8 cellular contexts compared by ENCODE assay signal in the genomic region with DNA sequence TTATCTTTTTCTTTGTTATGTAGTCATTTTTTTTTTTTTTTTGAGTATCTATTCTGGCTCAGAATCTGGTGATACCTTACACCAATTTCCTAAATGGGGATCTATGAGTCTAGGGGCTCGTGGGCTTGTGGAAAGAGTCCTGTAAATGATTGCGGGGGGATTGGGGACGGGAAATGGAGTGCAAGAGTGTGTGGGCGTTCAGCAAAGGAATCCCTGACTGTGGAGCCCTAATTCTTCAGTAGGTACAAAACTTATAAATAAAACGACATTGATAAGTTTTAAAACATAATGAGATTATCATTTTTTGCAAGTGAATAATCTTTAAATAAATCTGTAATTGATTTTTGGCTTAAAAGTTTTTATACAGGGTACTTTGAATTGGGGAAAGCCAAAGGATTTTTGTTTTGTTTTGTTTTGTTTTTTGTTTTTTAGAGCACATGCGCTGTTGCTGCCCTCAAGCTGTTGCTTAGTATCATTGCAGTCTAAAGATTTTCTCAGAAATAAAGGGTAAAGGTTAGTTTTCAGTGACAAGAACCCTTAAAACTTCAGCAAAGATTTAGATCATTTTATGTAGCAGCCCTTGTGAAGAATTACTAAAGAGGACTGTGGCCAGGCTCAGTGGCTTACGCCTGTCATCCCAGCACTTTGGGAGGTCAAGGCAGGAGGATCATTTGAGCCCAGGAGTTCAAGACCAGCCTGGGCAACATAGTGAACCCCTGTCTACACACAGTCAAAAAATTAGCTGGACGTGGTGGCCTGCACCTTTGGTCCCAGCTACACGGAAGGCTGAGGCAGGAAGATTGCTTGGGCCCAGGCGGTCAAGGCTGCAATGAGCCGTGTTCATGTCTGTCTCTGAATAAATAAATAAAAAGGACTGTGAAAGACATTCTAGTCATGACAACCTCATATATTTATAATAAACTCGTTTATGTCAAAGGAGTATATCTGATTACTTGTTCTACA. TPM values are rescaled to one million over a fixed set of nuclear protein-coding genes. Genes with fewer than 3 reads are reported as not detected.
DNase-seq lines count a peak whose midpoint lies in the region; ATAC-seq, FAIRE-seq and TF ChIP-seq lines count a peak whose summit lies in the region.

No MANE protein-coding gene starts in this region.

- TF ChIP-seq POLR2A in GM12892 (IDR thresholded peaks at IDR 0.05; ENCODE audit: low read depth, low read length), result no peak
- TF ChIP-seq POLR2A in gastrocnemius medialis (IDR thresholded peaks at IDR 0.05), result no peak

- peak in 4 of 5 experiments; percentile 45 to 77 (median 71) for TF ChIP-seq CTCF in gastrocnemius medialis (IDR thresholded peaks at IDR 0.05 in 4 of 5, conservative IDR thresholded peaks at IDR 0.05 in 1 of 5)

- H3K9me3 Mint-ChIP-seq in activated T-cell treated with anti-CD3 and anti-CD28 coated beads, Interleukin-2, amount 50 U/mL, for 72 hours, result no peaks in the 10 kb centered on the region

- H3K27me3 ChIP-seq in gastrocnemius medialis, result no peaks in the 10 kb centered on the region

- no peaks in the 10 kb centered on the region for H3K36me3 ChIP-seq in gastrocnemius medialis

- peak overlapping the region; percentile 75 to 94 (median 92) for H3K4me3 ChIP-seq in gastrocnemius medialis

- no peak for ATAC-seq in activated T-cell treated with anti-CD3 and anti-CD28 coated beads, Interleukin-2, amount 50 U/mL, for 72 hours (replicated peaks in 1 of 2)
- ATAC-seq in gastrocnemius medialis, result no peak
- ATAC-seq in HG03159 (IDR thresholded peaks at IDR 0.05; ENCODE audit: unreplicated experiment), result no peak

- H3K36me3 Mint-ChIP-seq in activated T-cell treated with anti-CD3 and anti-CD28 coated beads, Interleukin-2, amount 50 U/mL, for 72 hours (ENCODE audit: insufficient read depth in 2 of 2), result peaks cover 5 to 9% of the 10 kb centered on the region in 2 donors

- H3K9me3 ChIP-seq in gastrocnemius medialis, result no peaks in the 10 kb centered on the region

- peaks cover 19 to 21% of the 10 kb centered on the region in 2 donors for H3K4me1 ChIP-seq in gastrocnemius medialis

- in situ Hi-C loops in gastrocnemius medialis (cut with MboI; ENCODE audit: low sequenced_read_pairs in 4 of 4), result loop anchor here in 3 of 4 donors (5.0 to 10.0 kb wide), 3 partner anchors 250 to 265 kb away; a partner anchor contains a TSS

- intact Hi-C loops in gastrocnemius medialis (cut with DNase I; ENCODE audit: low total_unique reads), result loop anchor here (2.0 to 10.0 kb wide), 2 partner anchors 125 to 173 kb away; no protein-coding TSS in a partner anchor

- peak overlapping the region; percentile 92 to 98 (median 96) for H3K27ac ChIP-seq in gastrocnemius medialis

- DNase-seq in AML-193 (lab: John Stamatoyannopoulos, UW) (peak; percentile 62 to 71), GM12892 (ENCODE audit: insufficient read length) (no peak), NCI-H1694 (lab: John Stamatoyannopoulos, UW) (peak; percentile 34), glomerular visceral epithelial cell (ENCODE audit: extremely low spot score) (peak; percentile 28), gastrocnemius medialis (no peak), T1000 (lab: John Stamatoyannopoulos, UW) (no peak)
- no peak for DNase-seq in activated T-cell treated with anti-CD3 and anti-CD28 coated beads, Interleukin-2, amount 50 U/mL, for 72 hours

- H3K4me1 Mint-ChIP-seq in activated T-cell treated with anti-CD3 and anti-CD28 coated beads, Interleukin-2, amount 50 U/mL, for 72 hours (ENCODE audit: low read depth), result peaks cover 47% of the 10 kb centered on the region

- peak; percentile 75 for FAIRE-seq in GM12892 (lab: Jason Lieb, UNC)

- peak overlapping the region; percentile 99 for H3K27ac Mint-ChIP-seq in activated T-cell treated with anti-CD3 and anti-CD28 coated beads, Interleukin-2, amount 50 U/mL, for 72 hours

- H3K4me3 Mint-ChIP-seq in activated T-cell treated with anti-CD3 and anti-CD28 coated beads, Interleukin-2, amount 50 U/mL, for 72 hours, result peak overlapping the region; percentile 91 to 99

- no peaks in the 10 kb centered on the region for H3K27me3 Mint-ChIP-seq in activated T-cell treated with anti-CD3 and anti-CD28 coated beads, Interleukin-2, amount 50 U/mL, for 72 hours (ENCODE audit: low read depth)

RNA-seq across cellular contexts. Expression of a gene that starts 1.7 kb away (rescaled TPM):
- 38.0 TPM for polyA plus RNA-seq in GM12892 (2012; ENCODE audit: missing spikeins)
- total RNA-seq in activated T-cell treated with anti-CD3 and anti-CD28 coated beads, Interleukin-2, amount 50 U/mL, for 72 hours, result 10 to 100 TPM; 84.7 to 85.8 TPM
- 10 to 100 TPM; 43.5 to 77.7 (median 46.8) TPM for total RNA-seq in gastrocnemius medialis

RNA-seq across cellular contexts. Expression of a gene that starts 48.6 kb away (rescaled TPM):
- polyA plus RNA-seq in GM12892 (2012; ENCODE audit: missing spikeins), result 17.8 TPM
- total RNA-seq in activated T-cell treated with anti-CD3 and anti-CD28 coated beads, Interleukin-2, amount 50 U/mL, for 72 hours, result 10 to 100 TPM; 21.1 to 22.8 TPM
- 10 to 100 TPM; 14.2 to 25.1 (median 21.1) TPM for total RNA-seq in gastrocnemius medialis

RNA-seq across cellular contexts. Expression of a gene that starts 48.8 kb away (rescaled TPM):
- polyA plus RNA-seq in GM12892 (2012; ENCODE audit: missing spikeins), result 5.4 TPM
- 1 to 10 TPM; 4.2 to 6.0 TPM for total RNA-seq in activated T-cell treated with anti-CD3 and anti-CD28 coated beads, Interleukin-2, amount 50 U/mL, for 72 hours
- total RNA-seq in gastrocnemius medialis, result under 1 TPM; 0.51 to 0.94 (median 0.80) TPM

Comparison
In these comparisons a context has a peak if more than half of its experiments do, and no peak if none do; other contexts are left out.
1. DNase-seq: peak in AML-193 (2 of 2), NCI-H1694 (single experiment) and glomerular visceral epithelial cell (single experiment); none in GM12892 (single experiment), activated T-cell treated with anti-CD3 and anti-CD28 coated beads, Interleukin-2, amount 50 U/mL, for 72 hours (0 of 2), gastrocnemius medialis (0 of 2) and T1000 (single experiment).